27 cellular contexts compared by ENCODE assay signal in the genomic region with DNA sequence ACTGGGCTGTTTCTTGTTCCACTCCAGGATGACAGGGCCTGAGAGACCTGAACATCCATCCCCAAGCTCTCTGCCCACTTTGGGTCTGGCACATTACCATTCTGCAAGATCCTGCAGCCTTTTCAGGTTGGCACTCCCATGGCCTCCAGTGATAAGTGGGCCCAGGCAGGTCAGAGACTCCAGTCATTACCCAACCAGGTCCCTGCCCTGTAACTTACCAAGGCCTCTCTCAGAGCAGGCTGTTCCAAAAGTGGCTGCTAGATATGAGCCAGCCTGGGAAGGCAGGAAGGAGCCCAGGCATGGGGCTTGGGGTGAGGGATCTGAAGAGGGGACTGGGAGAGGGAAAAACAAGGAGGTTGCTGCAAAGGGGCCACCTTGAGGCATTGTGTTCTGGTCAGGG. TPM values are rescaled to one million over a fixed set of nuclear protein-coding genes. Genes with fewer than 3 reads are reported as not detected.
DNase-seq lines count a peak whose midpoint lies in the region; ATAC-seq, FAIRE-seq and TF ChIP-seq lines count a peak whose summit lies in the region.
"Had no signal": no experiment of that assay in that cellular context is flagged by ENCODE, and none has a peak within 500 bp of the region (broad histone marks: within the 10 kb centered on the region; RNA-seq: fewer than 3 reads in every experiment).

No MANE protein-coding gene starts in this region.

- no peaks in the 10 kb centered on the region for H3K4me1 Mint-ChIP-seq in activated CD4-positive, alpha-beta memory T cell treated with anti-CD3 and anti-CD28 coated beads for 36 hours (ENCODE audit: low read depth)
- H3K4me1 Mint-ChIP-seq in activated CD4-positive, alpha-beta memory T cell treated with anti-CD3 and anti-CD28 coated beads, Interleukin-2, amount 10 ng/mL, durations not matched to agents 7 days and 5 days, result no peaks in the 10 kb centered on the region
- H3K4me1 Mint-ChIP-seq in stimulated activated memory B cell treated with anti-CD40 and anti-IgM and Interleukin-4, amounts not matched to agents 10 μg/mL and 1 μg/mL and 100 μg/mL, for 72 hours, result no peaks in the 10 kb centered on the region

- no peak overlapping the region for H3K9ac ChIP-seq in HepG2 (ENCODE audit: insufficient read depth, low read depth, low read length)

- CTCF ChIA-PET in activated CD4-positive, alpha-beta memory T cell treated with anti-CD3 and anti-CD28 coated beads for 36 hours (lab: Charles Lee), result no interaction called here
- CTCF ChIA-PET in activated CD4-positive, alpha-beta memory T cell treated with anti-CD3 and anti-CD28 coated beads, Interleukin-2, amount 10 ng/mL, durations not matched to agents 7 days and 5 days (lab: Charles Lee), result no interaction called here
- CTCF ChIA-PET in HepG2 (lab: Yijun Ruan, JAX; ENCODE audit: low intra/inter-chr PET ratio, low total read pairs), result no interaction called here

- TF ChIP-seq CTCF in HepG2 (CRISPR knock-in tag; IDR thresholded peaks at IDR 0.05) (no peak), right lobe of liver (IDR thresholded peaks at IDR 0.05) (no peak), esophagus muscularis mucosa (IDR thresholded peaks at IDR 0.05) (no peak), stomach (IDR thresholded peaks at IDR 0.05) (no peak), omental fat pad (IDR thresholded peaks at IDR 0.05) (no peak)

- FAIRE-seq in HepG2 (lab: Jason Lieb, UNC), result no peak
- FAIRE-seq: GM12892, K562 had no signal

- peaks cover 10% of the 10 kb centered on the region for H3K9me3 Mint-ChIP-seq in activated CD4-positive, alpha-beta memory T cell treated with anti-CD3 and anti-CD28 coated beads for 36 hours
- peaks cover 18% of the 10 kb centered on the region for H3K9me3 Mint-ChIP-seq in activated CD4-positive, alpha-beta memory T cell treated with anti-CD3 and anti-CD28 coated beads, Interleukin-2, amount 10 ng/mL, durations not matched to agents 7 days and 5 days
- H3K9me3 Mint-ChIP-seq in stimulated activated memory B cell treated with anti-CD40 and anti-IgM and Interleukin-4, amounts not matched to agents 10 μg/mL and 1 μg/mL and 100 μg/mL, for 72 hours, result peaks cover 3% of the 10 kb centered on the region

- DNase-seq in activated CD4-positive, alpha-beta memory T cell treated with anti-CD3 and anti-CD28 coated beads for 36 hours, result peak; percentile 3
- no peak for DNase-seq in activated CD4-positive, alpha-beta memory T cell treated with anti-CD3 and anti-CD28 coated beads, Interleukin-2, amount 10 ng/mL, durations not matched to agents 7 days and 5 days
- DNase-seq in HepG2 (ENCODE audit: low spot score) (no peak), right lobe of liver (no peak), esophagus muscularis mucosa (ENCODE audit: extremely low spot score) (peak; percentile 19), stomach (peak; percentile 15), omental fat pad (ENCODE audit: low spot score) (no peak)
- DNase-seq: 8988T, ACHN, Calu3, DMS79 treated with DMSO at 0.1 percent for 48 hours, GF-D8, Kasumi-1, NCI-H1092 treated with DMSO at 0.1 percent for 48 hours, NCI-H1436, NCI-H187, NCI-H2081 treated with DMSO at 0.1 percent for 48 hours, NCI-H2171, NCI-H226, NCI-H510A, NCI-H69, Right ventricle myocardium superior, RPMI8226 had no signal

- intact Hi-C loops in activated CD4-positive, alpha-beta memory T cell treated with anti-CD3 and anti-CD28 coated beads for 36 hours (cut with micrococcal nuclease), result no loop called here
- intact Hi-C loops in HepG2 (cut with micrococcal nuclease; ENCODE audit: unreplicated experiment), result no loop called here
- intact Hi-C loops in right lobe of liver (cut with DNase I), result no loop called here
- intact Hi-C loops in esophagus muscularis mucosa (cut with DNase I), result no loop called here
- intact Hi-C loops in stomach (cut with DNase I; ENCODE audit: low total_unique reads), result no loop called here

- no peak for TF ChIP-seq RAD21 in HepG2 (CRISPR knock-in tag; IDR thresholded peaks at IDR 0.05)

- H3K27me3 ChIP-seq in HepG2 (ENCODE audit: control insufficient read depth in 1 of 2, insufficient read depth in 2 of 2, low read length in 2 of 2) (no peaks in the 10 kb centered on the region), right lobe of liver (no peaks in the 10 kb centered on the region), esophagus muscularis mucosa (no peaks in the 10 kb centered on the region), stomach (no peaks in the 10 kb centered on the region)

- H3K36me3 ChIP-seq in HepG2 (replicated peaks in 1 of 2; ENCODE audit: control insufficient read depth in 1 of 2, insufficient read depth in 2 of 2, low read length in 2 of 2) (peaks cover 17 to 64% of the 10 kb centered on the region in 2 experiments), right lobe of liver (no peaks in the 10 kb centered on the region), esophagus muscularis mucosa (peaks cover 0 to 20% (median 3%) of the 10 kb centered on the region in 4 donors), stomach (peaks cover 0 to 62% (median 41%) of the 10 kb centered on the region in 4 donors)

- no peaks in the 10 kb centered on the region for H3K27me3 Mint-ChIP-seq in activated CD4-positive, alpha-beta memory T cell treated with anti-CD3 and anti-CD28 coated beads for 36 hours
- no peaks in the 10 kb centered on the region for H3K27me3 Mint-ChIP-seq in activated CD4-positive, alpha-beta memory T cell treated with anti-CD3 and anti-CD28 coated beads, Interleukin-2, amount 10 ng/mL, durations not matched to agents 7 days and 5 days
- no peaks in the 10 kb centered on the region for H3K27me3 Mint-ChIP-seq in stimulated activated memory B cell treated with anti-CD40 and anti-IgM and Interleukin-4, amounts not matched to agents 10 μg/mL and 1 μg/mL and 100 μg/mL, for 72 hours

- no peak overlapping the region for H3K27ac Mint-ChIP-seq in activated CD4-positive, alpha-beta memory T cell treated with anti-CD3 and anti-CD28 coated beads for 36 hours
- no peak overlapping the region for H3K27ac Mint-ChIP-seq in activated CD4-positive, alpha-beta memory T cell treated with anti-CD3 and anti-CD28 coated beads, Interleukin-2, amount 10 ng/mL, durations not matched to agents 7 days and 5 days
- H3K27ac Mint-ChIP-seq in stimulated activated memory B cell treated with anti-CD40 and anti-IgM and Interleukin-4, amounts not matched to agents 10 μg/mL and 1 μg/mL and 100 μg/mL, for 72 hours, result no peak overlapping the region

- TF ChIP-seq POLR2A in HepG2 (IDR thresholded peaks at IDR 0.05; ENCODE audit: insufficient read depth in 1 of 2, low read depth in 2 of 2, low read length in 2 of 2) (no peak; a peak in 1 of 4 replicates), right lobe of liver (IDR thresholded peaks at IDR 0.05) (no peak), esophagus muscularis mucosa (IDR thresholded peaks at IDR 0.05; ENCODE audit: low read depth) (no peak), stomach (IDR thresholded peaks at IDR 0.05) (no peak)

- POLR2A ChIA-PET in activated CD4-positive, alpha-beta memory T cell treated with anti-CD3 and anti-CD28 coated beads for 36 hours (lab: Charles Lee), result no interaction called here
- POLR2A ChIA-PET in activated CD4-positive, alpha-beta memory T cell treated with anti-CD3 and anti-CD28 coated beads, Interleukin-2, amount 10 ng/mL, durations not matched to agents 7 days and 5 days (lab: Charles Lee), result no interaction called here
- POLR2A ChIA-PET in HepG2 (lab: Yijun Ruan, JAX), result no interaction called here

- H3K36me3 Mint-ChIP-seq in activated CD4-positive, alpha-beta memory T cell treated with anti-CD3 and anti-CD28 coated beads for 36 hours, result peaks cover 16% of the 10 kb centered on the region
- peaks cover 17% of the 10 kb centered on the region for H3K36me3 Mint-ChIP-seq in activated CD4-positive, alpha-beta memory T cell treated with anti-CD3 and anti-CD28 coated beads, Interleukin-2, amount 10 ng/mL, durations not matched to agents 7 days and 5 days (ENCODE audit: low read depth)
- H3K36me3 Mint-ChIP-seq in stimulated activated memory B cell treated with anti-CD40 and anti-IgM and Interleukin-4, amounts not matched to agents 10 μg/mL and 1 μg/mL and 100 μg/mL, for 72 hours, result peaks cover 70% of the 10 kb centered on the region

- no peak overlapping the region for H2AFZ ChIP-seq in HepG2 (ENCODE audit: low read length)

- no peak overlapping the region for H3K4me2 ChIP-seq in HepG2 (ENCODE audit: low read depth, low read length)

- H3K27ac ChIP-seq in HepG2 (ENCODE audit: extremely low read length, insufficient read depth, low read length), result no peak overlapping the region
- no peak overlapping the region for H3K27ac ChIP-seq in right lobe of liver
- H3K27ac ChIP-seq in esophagus muscularis mucosa (replicated peaks in 1 of 4), result no peak overlapping the region
- H3K27ac ChIP-seq in stomach, result no peak overlapping the region

- in situ Hi-C loops in HepG2 (cut with HindIII; ENCODE audit: extremely low pct_ligation_motif_present, low pct_unique_long_range_greater_than_20kb), result loop anchor here (10.0 kb wide), 1 partner anchor 129 kb away; no protein-coding TSS in a partner anchor

- H3K9me3 ChIP-seq in HepG2 (ENCODE audit: low read length), result peaks cover under 1% of the 10 kb centered on the region; the same call in 1 of the 2 replicates
- peaks cover 0 to 3% (median 0%) of the 10 kb centered on the region in 4 donors for H3K9me3 ChIP-seq in right lobe of liver
- peaks cover 0 to 19% (median 14%) of the 10 kb centered on the region in 4 donors for H3K9me3 ChIP-seq in esophagus muscularis mucosa
- H3K9me3 ChIP-seq in stomach, result peaks cover 0 to 35% (median 17%) of the 10 kb centered on the region in 4 donors

- no peak overlapping the region for H3K4me3 ChIP-seq in HepG2 (replicated peaks in 1 of 3; ENCODE audit: insufficient read depth in 1 of 3, low read depth in 2 of 3, low read length in 3 of 3)
- no peak overlapping the region for H3K4me3 ChIP-seq in right lobe of liver
- no peak overlapping the region for H3K4me3 ChIP-seq in esophagus muscularis mucosa
- no peak overlapping the region for H3K4me3 ChIP-seq in stomach
- H3K4me3 ChIP-seq: K562 had no signal

- H3K79me2 ChIP-seq in HepG2 (ENCODE audit: insufficient read depth, low read length), result peaks cover 42% of the 10 kb centered on the region

- TF ChIP-seq EP300 in HepG2 (IDR thresholded peaks at IDR 0.05; ENCODE audit: low read depth in 2 of 2, low read length in 2 of 2) (no peak), HepG2 (CRISPR knock-in tag; IDR thresholded peaks at IDR 0.05; ENCODE audit: borderline replicate concordance) (no peak), esophagus muscularis mucosa (IDR thresholded peaks at IDR 0.05) (no peak), stomach (IDR thresholded peaks at IDR 0.05) (no peak)

- H3K4me1 ChIP-seq in HepG2 (ENCODE audit: insufficient read depth, low read length) (peaks cover 68% of the 10 kb centered on the region), right lobe of liver (no peaks in the 10 kb centered on the region), esophagus muscularis mucosa (peaks cover 0 to 13% (median 3%) of the 10 kb centered on the region in 4 donors), stomach (peaks cover 0 to 19% (median 0%) of the 10 kb centered on the region in 4 donors)

- ATAC-seq in HepG2, result no peak
- ATAC-seq in right lobe of liver, result no peak
- ATAC-seq in omental fat pad (ENCODE audit: low FRiP score), result no peak
- no peak for ATAC-seq in stimulated activated memory B cell treated with anti-CD40 and anti-IgM and Interleukin-4, amounts not matched to agents 10 μg/mL and 1 μg/mL and 100 μg/mL, for 72 hours
- ATAC-seq: HCT116, K562 had no signal

- H3K4me3 Mint-ChIP-seq in activated CD4-positive, alpha-beta memory T cell treated with anti-CD3 and anti-CD28 coated beads for 36 hours, result no peak overlapping the region
- H3K4me3 Mint-ChIP-seq in activated CD4-positive, alpha-beta memory T cell treated with anti-CD3 and anti-CD28 coated beads, Interleukin-2, amount 10 ng/mL, durations not matched to agents 7 days and 5 days, result no peak overlapping the region
- H3K4me3 Mint-ChIP-seq in stimulated activated memory B cell treated with anti-CD40 and anti-IgM and Interleukin-4, amounts not matched to agents 10 μg/mL and 1 μg/mL and 100 μg/mL, for 72 hours, result no peak overlapping the region

- BruUV-seq in HepG2 (replicated peaks; lab: Mats Ljungman, UMichigan), result no TSS peak

- peaks cover 91% of the 10 kb centered on the region for H4K20me1 ChIP-seq in HepG2 (ENCODE audit: insufficient read depth, low read length)

RNA-seq across cellular contexts. Expression of a gene that starts 35.9 kb away (rescaled TPM):
- total RNA-seq in activated CD4-positive, alpha-beta memory T cell treated with anti-CD3 and anti-CD28 coated beads for 36 hours, result under 1 TPM; 0.19 TPM
- total RNA-seq in activated CD4-positive, alpha-beta memory T cell treated with anti-CD3 and anti-CD28 coated beads, Interleukin-2, amount 10 ng/mL, durations not matched to agents 7 days and 5 days, result under 1 TPM; 0.25 to 0.28 TPM
- 2.5 and 18.9 TPM in 2 replicates for total RNA-seq in HepG2 (2016; rRNA removed; fragmentation: Illumina TruSeq; extraction: Trizol)
- total RNA-seq in HepG2 (2016; cell fraction: cytosol; rRNA removed; fragmentation: Illumina TruSeq; extraction: Trizol; ENCODE audit: low read depth), result 0.30 and 0.35 TPM in 2 replicates
- total RNA-seq in HepG2 (2016; cell fraction: insoluble cytoplasmic fraction; rRNA removed; fragmentation: Illumina TruSeq; extraction: Trizol), result 2.0 and 16.5 TPM in 2 replicates
- total RNA-seq in HepG2 (2016; cell fraction: membrane; rRNA removed; fragmentation: Illumina TruSeq; extraction: Trizol), result 0.90 and 1.1 TPM in 2 replicates
- total RNA-seq in HepG2 (2016; cell fraction: nucleus; rRNA removed; fragmentation: Illumina TruSeq; extraction: Trizol), result 66.8 and 83.4 TPM in 2 replicates
- 1.3 TPM in 2 replicates for polyA plus RNA-seq in HepG2 (2011; rRNA removed)
- polyA plus RNA-seq in HepG2 (2011; cell fraction: cytosol; rRNA removed), result 0.05 TPM in 2 replicates
- 11.8 and 14.7 TPM in 2 replicates for polyA plus RNA-seq in HepG2 (2011; cell fraction: nucleus; rRNA removed)
- polyA plus RNA-seq in HepG2 (2012), result 1.9 and 2.0 TPM in 2 replicates
- polyA plus RNA-seq in HepG2 (2016; cell fraction: cytosol; fragmentation: Illumina TruSeq; extraction: Trizol; ENCODE audit: low read depth), result 0.01 and 0.02 TPM in 2 replicates
- 0.15 and 0.17 TPM in 2 replicates for polyA plus RNA-seq in HepG2 (2016; cell fraction: insoluble cytoplasmic fraction; fragmentation: Illumina TruSeq; extraction: Trizol; ENCODE audit: low read depth)
- 0.03 and 0.06 TPM in 2 replicates for polyA plus RNA-seq in HepG2 (2016; cell fraction: membrane; fragmentation: Illumina TruSeq; extraction: Trizol; ENCODE audit: low read depth)
- 8.4 and 10.5 TPM in 2 replicates for polyA plus RNA-seq in HepG2 (2016; cell fraction: nucleus; fragmentation: Illumina TruSeq; extraction: Trizol; ENCODE audit: insufficient read depth, low read depth)
- 0.05 and 36.1 TPM in 2 replicates for polyA minus RNA-seq in HepG2 (2011; rRNA and poly(A)+ RNA removed; ENCODE audit: low replicate concordance)
- 0.79 and 0.97 TPM in 2 replicates for polyA minus RNA-seq in HepG2 (2011; cell fraction: cytosol; rRNA and poly(A)+ RNA removed)
- 112 and 125 TPM in 2 replicates for polyA minus RNA-seq in HepG2 (2011; cell fraction: nucleus; rRNA and poly(A)+ RNA removed)
- total RNA-seq in right lobe of liver, result 1 to 10 TPM in 2 of 6 experiments, under 1 TPM in 4; 0.37 to 1.7 (median 0.60) TPM
- 1 to 10 TPM in 2 of 4 donors, under 1 TPM in 2; 0.66 to 2.5 (median 1.3) TPM for total RNA-seq in esophagus muscularis mucosa
- 10 to 100 TPM in 1 of 5 donors, 1 to 10 TPM in 4; 2.2 to 15.1 (median 2.3) TPM for total RNA-seq in stomach
- polyA plus RNA-seq in stomach, result under 1 TPM; under 0.01 to 0.12 (median 0.05) TPM
- total RNA-seq in omental fat pad, result 1 to 10 TPM; 3.4 to 9.7 (median 6.2) TPM

Comparison
In these comparisons a context has a peak if more than half of its experiments do, and no peak if none do; other contexts are left out.
1. DNase-seq: peak in activated CD4-positive, alpha-beta memory T cell treated with anti-CD3 and anti-CD28 coated beads for 36 hours (single experiment), esophagus muscularis mucosa (single experiment) and stomach (single experiment); none in activated CD4-positive, alpha-beta memory T cell treated with anti-CD3 and anti-CD28 coated beads, Interleukin-2, amount 10 ng/mL, durations not matched to agents 7 days and 5 days (single experiment), HepG2 (single experiment), right lobe of liver (0 of 3) and omental fat pad (single experiment).